1 cellular context compared by ENCODE assay signal in genomic region chr1:167926486-167926997, GRCh38.
A peak's percentile ranks its signal among the peaks of the same experiment; 100 is the strongest.
TF ChIP-seq lines count a peak whose summit lies in the region.

No MANE protein-coding gene starts in this region.

TF ChIP-seq in HepG2, 621 proteins besides CTCF, POLR2A, EP300 and RAD21 (continued from another document and continues in another):
- TF ChIP-seq SKIL (CRISPR knock-in tag; IDR thresholded peaks at IDR 0.05; ENCODE audit: borderline replicate concordance) (no peak), ZSCAN21 (CRISPR knock-in tag; IDR thresholded peaks at IDR 0.05; ENCODE audit: borderline replicate concordance) (no peak), GPN1 (CRISPR knock-in tag; IDR thresholded peaks at IDR 0.05; ENCODE audit: borderline replicate concordance) (no peak), ZNF530 (CRISPR knock-in tag; IDR thresholded peaks at IDR 0.05; ENCODE audit: low read depth) (no peak), ZNF713 (CRISPR knock-in tag; IDR thresholded peaks at IDR 0.05) (no peak), SAFB2 (CRISPR knock-in tag; IDR thresholded peaks at IDR 0.05; ENCODE audit: borderline replicate concordance, low read depth) (no peak), FOXC1 (CRISPR knock-in tag; IDR thresholded peaks at IDR 0.05; ENCODE audit: borderline replicate concordance) (no peak), MAF1 (CRISPR knock-in tag; IDR thresholded peaks at IDR 0.05; ENCODE audit: borderline replicate concordance) (no peak), DNMT3B (CRISPR knock-in tag; conservative IDR thresholded peaks at IDR 0.05) (no peak), PAX8 (CRISPR knock-in tag; IDR thresholded peaks at IDR 0.05; ENCODE audit: borderline replicate concordance) (no peak), RBAK (CRISPR knock-in tag; IDR thresholded peaks at IDR 0.05) (no peak), TBX2 (CRISPR knock-in tag; IDR thresholded peaks at IDR 0.05; ENCODE audit: borderline replicate concordance) (no peak), MAX (IDR thresholded peaks at IDR 0.05) (0 out of 2 replicates have a peak, but pooled peaks have one; percentile 26), ZNF777 (CRISPR knock-in tag; IDR thresholded peaks at IDR 0.05) (peak; percentile 77), ELF4 (CRISPR knock-in tag; IDR thresholded peaks at IDR 0.05; ENCODE audit: borderline replicate concordance) (no peak), ZNF720 (CRISPR knock-in tag; IDR thresholded peaks at IDR 0.05) (no peak), NPAS2 (CRISPR knock-in tag; IDR thresholded peaks at IDR 0.05; ENCODE audit: borderline replicate concordance) (no peak), ZSCAN9 (CRISPR knock-in tag; IDR thresholded peaks at IDR 0.05; ENCODE audit: borderline replicate concordance) (0 out of 2 replicates have a peak, but pooled peaks have one; percentile 18), ZNF770 (CRISPR knock-in tag; IDR thresholded peaks at IDR 0.05) (no peak), RBM39 (IDR thresholded peaks at IDR 0.05; ENCODE audit: low read depth, low read length, poor library complexity, severe bottlenecking) (no peak), ZNF564 (CRISPR knock-in tag; IDR thresholded peaks at IDR 0.05) (no peak), BATF2 (CRISPR knock-in tag; IDR thresholded peaks at IDR 0.05) (no peak), MED8 (CRISPR knock-in tag; IDR thresholded peaks at IDR 0.05; ENCODE audit: insufficient replicate concordance) (no peak), MXD3 (CRISPR knock-in tag; IDR thresholded peaks at IDR 0.05) (no peak), ZBTB44 (CRISPR knock-in tag; IDR thresholded peaks at IDR 0.05) (no peak), CEBPG (CRISPR knock-in tag; IDR thresholded peaks at IDR 0.05) (peak; percentile 66), MEIS2 (CRISPR knock-in tag; IDR thresholded peaks at IDR 0.05) (peak; percentile 27; the same call in 1 of the 2 replicates), CREB1 (IDR thresholded peaks at IDR 0.05) (no peak), CREB1 (CRISPR knock-in tag; IDR thresholded peaks at IDR 0.05) (no peak), ADNP (CRISPR knock-in tag; IDR thresholded peaks at IDR 0.05) (0 out of 2 replicates have a peak, but pooled peaks have one; percentile 24), SMC3 (IDR thresholded peaks at IDR 0.05; ENCODE audit: low read length) (peak; percentile 34; the same call in 1 of the 2 replicates), PAF1 (CRISPR knock-in tag; IDR thresholded peaks at IDR 0.05) (no peak), AHR (CRISPR knock-in tag; IDR thresholded peaks at IDR 0.05) (no peak), HOMEZ (CRISPR knock-in tag; IDR thresholded peaks at IDR 0.05; ENCODE audit: low read depth) (no peak), ZNF296 (CRISPR knock-in tag; conservative IDR thresholded peaks at IDR 0.05) (no peak), HOXA9 (CRISPR knock-in tag; IDR thresholded peaks at IDR 0.05; ENCODE audit: borderline replicate concordance) (no peak), TMF1 (CRISPR knock-in tag; IDR thresholded peaks at IDR 0.05; ENCODE audit: low read depth) (no peak), ZNF577 (CRISPR knock-in tag; IDR thresholded peaks at IDR 0.05; ENCODE audit: borderline replicate concordance, low read depth) (no peak), FOXA3 (CRISPR knock-in tag; IDR thresholded peaks at IDR 0.05) (peak; percentile 69), HHEX (CRISPR knock-in tag; IDR thresholded peaks at IDR 0.05) (no peak), ZNF609 (CRISPR knock-in tag; IDR thresholded peaks at IDR 0.05; ENCODE audit: borderline replicate concordance) (peak; percentile 44; the same call in 1 of the 2 replicates), USF2 (IDR thresholded peaks at IDR 0.05; ENCODE audit: low read depth, low read length) (no peak), USF2 (CRISPR knock-in tag; IDR thresholded peaks at IDR 0.05; ENCODE audit: borderline replicate concordance) (no peak), PRDM4 (CRISPR knock-in tag; IDR thresholded peaks at IDR 0.05; ENCODE audit: borderline replicate concordance) (no peak), HDAC1 (CRISPR knock-in tag; IDR thresholded peaks at IDR 0.05) (peak; percentile 36; the same call in 1 of the 2 replicates), SALL1 (CRISPR knock-in tag; IDR thresholded peaks at IDR 0.05) (peak; percentile 86), PHF5A (CRISPR knock-in tag; IDR thresholded peaks at IDR 0.05; ENCODE audit: low read depth, unreplicated experiment) (no peak), TAF1 (CRISPR knock-in tag; IDR thresholded peaks at IDR 0.05) (peak; percentile 17; the same call in 1 of the 2 replicates), ZBTB3 (CRISPR knock-in tag; IDR thresholded peaks at IDR 0.05; ENCODE audit: borderline replicate concordance, low read depth) (no peak), RFXAP (CRISPR knock-in tag; IDR thresholded peaks at IDR 0.05; ENCODE audit: borderline replicate concordance) (no peak)
